16 cellular contexts compared by ENCODE assay signal in the genomic region with DNA sequence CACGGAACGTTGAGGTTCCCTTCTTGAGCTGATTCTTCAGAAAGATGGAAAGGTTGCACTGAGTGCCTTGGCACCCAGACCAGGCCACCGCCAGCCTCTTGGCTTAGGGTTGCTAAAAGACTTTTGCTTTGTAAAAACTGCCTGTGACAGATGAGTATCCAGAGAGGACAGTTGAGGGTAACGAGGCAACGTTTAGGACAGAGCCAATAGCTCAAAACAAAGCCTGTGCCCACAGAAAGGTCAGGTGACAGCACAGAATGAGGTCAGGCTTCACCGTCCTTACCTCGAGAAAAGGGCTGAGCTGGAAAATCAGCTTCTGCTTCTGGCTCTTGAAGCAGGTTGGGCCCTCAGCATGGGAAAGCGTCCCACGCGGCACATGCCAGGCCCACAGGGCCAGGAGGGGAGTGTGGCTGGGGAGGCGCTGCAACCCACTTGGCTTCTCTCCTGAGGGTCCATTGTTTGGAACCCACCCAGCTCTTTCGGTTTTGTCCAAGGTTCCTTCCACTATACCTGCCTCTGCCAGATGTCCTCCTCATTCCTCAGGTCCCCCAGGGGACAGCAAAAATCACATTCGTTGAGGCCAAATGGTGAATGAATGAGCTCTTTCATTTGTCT. TPM values are rescaled to one million over a fixed set of nuclear protein-coding genes. Genes with fewer than 3 reads are reported as not detected.
DNase-seq lines count a peak whose midpoint lies in the region; ATAC-seq and TF ChIP-seq lines count a peak whose summit lies in the region.
"Had no signal": no experiment of that assay in that cellular context is flagged by ENCODE, and none has a peak within 500 bp of the region (broad histone marks: within the 10 kb centered on the region; RNA-seq: fewer than 3 reads in every experiment).

No MANE protein-coding gene starts in this region.

- peak overlapping the region in 3 of 11 experiments; percentile 19 to 44 (median 31); a peak in 1 of 22 replicates for H3K9ac ChIP-seq in BLaER1 treated with 17β-estradiol and CSF1 and Interleukin-3, amounts not matched to agents 10 nM and 100 nM

- no peaks in the 10 kb centered on the region for H3K9me3 Mint-ChIP-seq in chondrocyte (ENCODE audit: low read depth)
- H3K9me3 Mint-ChIP-seq: CD14-positive monocyte; CD8-positive, alpha-beta T cell had no signal

- peak overlapping the region in 6 of 11 experiments; percentile 37 to 85 (median 81); a peak in 11 of 22 replicates for H3K27ac ChIP-seq in BLaER1 treated with 17β-estradiol and CSF1 and Interleukin-3, amounts not matched to agents 10 nM and 100 nM
- no peak overlapping the region for H3K27ac ChIP-seq in esophagus squamous epithelium
- H3K27ac ChIP-seq: HL-60 had no signal

- no peak for ATAC-seq in GM21381 (IDR thresholded peaks at IDR 0.05; ENCODE audit: unreplicated experiment)
- ATAC-seq: CD8-positive, alpha-beta T cell; GM23338 had no signal

- H3K4me1 ChIP-seq in BLaER1 treated with 17β-estradiol and CSF1 and Interleukin-3, amounts not matched to agents 10 nM and 100 nM, result peaks cover 39 to 90% (median 84%) of the 10 kb centered on the region in 10 experiments
- H3K4me1 ChIP-seq in esophagus squamous epithelium, result peaks cover 0 to 5% (median 0%) of the 10 kb centered on the region in 3 donors

- WGBS in esophagus squamous epithelium, 2 donors, result 81 to 87% methylated on average over 11 to 13 of the region's 13 CpGs

- H3K27me3 ChIP-seq in BLaER1 treated with 17β-estradiol and CSF1 and Interleukin-3, amounts not matched to agents 10 nM and 100 nM, result no peaks in the 10 kb centered on the region
- no peaks in the 10 kb centered on the region for H3K27me3 ChIP-seq in esophagus squamous epithelium

- intact Hi-C loops in posterior vena cava (cut with DNase I) (no loop called here), esophagus squamous epithelium (cut with DNase I) (no loop called here)

- peaks cover 29% of the 10 kb centered on the region for H3K36me3 Mint-ChIP-seq in chondrocyte (ENCODE audit: low read depth)

- H3K36me3 ChIP-seq in BLaER1 treated with 17β-estradiol and CSF1 and Interleukin-3, amounts not matched to agents 10 nM and 100 nM, result peaks cover 34 to 66% (median 56%) of the 10 kb centered on the region in 11 experiments
- peaks cover 0 to 26% (median 0%) of the 10 kb centered on the region in 3 donors for H3K36me3 ChIP-seq in esophagus squamous epithelium

- H3K4me2 ChIP-seq in BLaER1 treated with 17β-estradiol and CSF1 and Interleukin-3, amounts not matched to agents 10 nM and 100 nM, result peak overlapping the region in 8 of 11 experiments; percentile 61 to 91 (median 87); a peak in 16 of 22 replicates
- H3K4me2 ChIP-seq: GM23338 had no signal

- H3K4me3 Mint-ChIP-seq in chondrocyte (ENCODE audit: unreplicated experiment), result no peak overlapping the region
- H3K4me3 Mint-ChIP-seq: CD14-positive monocyte; CD8-positive, alpha-beta T cell; GM23338 had no signal

- DNase-seq in activated effector memory CD4-positive, alpha-beta T cell treated with anti-CD3 and anti-CD28 coated beads, Interleukin-2, amount 50 U/mL, for 16 hours, result peak; percentile 28
- no peak for DNase-seq in activated effector memory CD4-positive, alpha-beta T cell treated with Interleukin-2 at 50 U/mL for 16 hours
- peak; percentile 38 for DNase-seq in chondrocyte (ENCODE audit: low spot score)
- peak; percentile 71 for DNase-seq in posterior vena cava (ENCODE audit: low spot score)
- DNase-seq in esophagus squamous epithelium (lab: John Stamatoyannopoulos, UW), result no peak
- DNase-seq in NCI-H2227 treated with DMSO at 0.1 percent for 48 hours (lab: John Stamatoyannopoulos, UW), result no peak
- DNase-seq: ACHN; CD8-positive, alpha-beta T cell; COR-L47; DMS153; H7 had no signal

- H3K27me3 Mint-ChIP-seq in chondrocyte (ENCODE audit: low read depth), result no peaks in the 10 kb centered on the region

- TF ChIP-seq CTCF in chondrocyte (IDR thresholded peaks at IDR 0.05) (no peak), esophagus squamous epithelium (IDR thresholded peaks at IDR 0.05) (no peak)

- no peak for TF ChIP-seq POLR2A in esophagus squamous epithelium (IDR thresholded peaks at IDR 0.05)

- no peak overlapping the region for H3K27ac Mint-ChIP-seq in chondrocyte (ENCODE audit: unreplicated experiment)
- H3K27ac Mint-ChIP-seq: CD8-positive, alpha-beta T cell; GM23338 had no signal

- H3K9me3 ChIP-seq in BLaER1 treated with 17β-estradiol and CSF1 and Interleukin-3, amounts not matched to agents 10 nM and 100 nM (replicated peaks in 1 of 11), result peaks cover 0 to 23% (median 0%) of the 10 kb centered on the region in 11 experiments; a peak in 10 of 22 replicates
- H3K9me3 ChIP-seq in esophagus squamous epithelium, result no peaks in the 10 kb centered on the region

- H3K4me1 Mint-ChIP-seq in chondrocyte (ENCODE audit: low read depth), result peaks cover 16% of the 10 kb centered on the region

- no peak overlapping the region; a peak in 1 of 20 replicates for H3K4me3 ChIP-seq in BLaER1 treated with 17β-estradiol and CSF1 and Interleukin-3, amounts not matched to agents 10 nM and 100 nM
- no peak overlapping the region for H3K4me3 ChIP-seq in esophagus squamous epithelium
- H3K4me3 ChIP-seq: GM23338 had no signal

- H4K20me1 ChIP-seq in BLaER1 treated with 17β-estradiol and CSF1 and Interleukin-3, amounts not matched to agents 10 nM and 100 nM, result no peaks in the 10 kb centered on the region

RNA-seq across cellular contexts. Expression of a gene that starts 55.5 kb away (rescaled TPM):
- total RNA-seq in chondrocyte, result 33.5 to 39.4 TPM (median 33.5 TPM) in 3 replicates
- 10 to 100 TPM; 22.7 to 23.2 TPM for total RNA-seq in posterior vena cava
- 1 to 10 TPM in 3 of 4 donors, under 1 TPM in 1; 0.95 to 8.2 (median 3.8) TPM for total RNA-seq in esophagus squamous epithelium

Comparison
In these comparisons a context has a peak if more than half of its experiments do, and no peak if none do; other contexts are left out.
1. DNase-seq: peak in activated effector memory CD4-positive, alpha-beta T cell treated with anti-CD3 and anti-CD28 coated beads, Interleukin-2, amount 50 U/mL, for 16 hours (single experiment), chondrocyte (single experiment) and posterior vena cava (single experiment); none in activated effector memory CD4-positive, alpha-beta T cell treated with Interleukin-2 at 50 U/mL for 16 hours (single experiment), esophagus squamous epithelium (single experiment) and NCI-H2227 treated with DMSO at 0.1 percent for 48 hours (single experiment).
2. H3K27ac ChIP-seq: peak in BLaER1 treated with 17β-estradiol and CSF1 and Interleukin-3, amounts not matched to agents 10 nM and 100 nM (6 of 11); none in esophagus squamous epithelium (0 of 4).